ENCODE assay signal across 23 cellular contexts in genomic region chr5:1039706-1040260, GRCh38.
"Had no signal": no experiment of that assay in that cellular context is flagged by ENCODE, and none has a peak within 500 bp of the region (broad histone marks: within the 10 kb centered on the region; RNA-seq: fewer than 3 reads in every experiment).

No MANE protein-coding gene starts in this region.

- H3K4me2 ChIP-seq: KMS-11 had no signal

- H3K4me3 ChIP-seq: K562 had no signal

- H3K27ac Mint-ChIP-seq: IgD-negative memory B cell had no signal

- ATAC-seq: K562, Panc1, PC-3, SK-N-SH treated with all-trans-retinoic acid at 6 μM for 48 hours had no signal

- H3K9me3 Mint-ChIP-seq: IgD-negative memory B cell had no signal

- DNase-seq: Kasumi-1, MM.1S, NCI-H1092 treated with DMSO at 0.1 percent for 48 hours, NCI-H1436, NCI-H187, NCI-H2029, NCI-H2081 treated with DMSO at 0.1 percent for 48 hours, NCI-H2171, NCI-H226, NCI-H446, NCI-H510A, NCI-H524 treated with DMSO at 0.1 percent for 48 hours, NCI-H69, NCI-H774, PC-3, SHP77 had no signal

- H3K27ac ChIP-seq: HL-60, KMS-11, RWPE1 had no signal

- H3K27me3 Mint-ChIP-seq: IgD-negative memory B cell had no signal
